ENCODE assay signal across 1 cellular context in genomic region chr11:45896392-45897068, GRCh38.
TF ChIP-seq lines count a peak whose summit lies in the region.

No MANE protein-coding gene starts in this region.

TF ChIP-seq in HepG2, 621 proteins besides CTCF, POLR2A, EP300 and RAD21 (continued from another document and continues in another):
- TF ChIP-seq ZFP91 (CRISPR knock-in tag; IDR thresholded peaks at IDR 0.05; ENCODE audit: borderline replicate concordance) = peak; percentile 41; the same call in 1 of the 2 replicates
- TF ChIP-seq SIN3B (IDR thresholded peaks at IDR 0.05; ENCODE audit: low read length) = no peak
- no peak for TF ChIP-seq AHR (CRISPR knock-in tag; IDR thresholded peaks at IDR 0.05)
- TF ChIP-seq MXD4 (CRISPR knock-in tag; IDR thresholded peaks at IDR 0.05) = no peak
- no peak for TF ChIP-seq PRPF4 (IDR thresholded peaks at IDR 0.05; ENCODE audit: low read depth, low read length, poor library complexity, severe bottlenecking)
- no peak for TF ChIP-seq ZNF318 (CRISPR knock-in tag; IDR thresholded peaks at IDR 0.05)
- no peak for TF ChIP-seq TBX2 (CRISPR knock-in tag; IDR thresholded peaks at IDR 0.05; ENCODE audit: borderline replicate concordance)
- TF ChIP-seq ZNF558 (CRISPR knock-in tag; IDR thresholded peaks at IDR 0.05; ENCODE audit: borderline replicate concordance) = no peak
- no peak for TF ChIP-seq HNF4A (CRISPR knock-in tag; IDR thresholded peaks at IDR 0.05)
- TF ChIP-seq ETV5 (CRISPR knock-in tag; IDR thresholded peaks at IDR 0.05; ENCODE audit: borderline replicate concordance) = no peak
- TF ChIP-seq CENPX (CRISPR knock-in tag; IDR thresholded peaks at IDR 0.05) = no peak
- TF ChIP-seq ZNF101 (CRISPR knock-in tag; IDR thresholded peaks at IDR 0.05; ENCODE audit: borderline replicate concordance, low read depth) = no peak
- TF ChIP-seq RERE (CRISPR knock-in tag; IDR thresholded peaks at IDR 0.05; ENCODE audit: low read depth) = no peak
- no peak for TF ChIP-seq ZNF382 (CRISPR knock-in tag; IDR thresholded peaks at IDR 0.05; ENCODE audit: borderline replicate concordance)
- TF ChIP-seq MLX (CRISPR knock-in tag; IDR thresholded peaks at IDR 0.05) = no peak
- no peak for TF ChIP-seq ZNF350 (CRISPR knock-in tag; IDR thresholded peaks at IDR 0.05; ENCODE audit: borderline replicate concordance, low read depth)
- TF ChIP-seq PATZ1 (CRISPR knock-in tag; IDR thresholded peaks at IDR 0.05) = peak; percentile 86
- no peak for TF ChIP-seq WIZ (CRISPR knock-in tag; IDR thresholded peaks at IDR 0.05)
- TF ChIP-seq POLR2G (IDR thresholded peaks at IDR 0.05; ENCODE audit: low read depth, low read length) = no peak
- no peak for TF ChIP-seq PAX8 (CRISPR knock-in tag; IDR thresholded peaks at IDR 0.05; ENCODE audit: borderline replicate concordance)
- TF ChIP-seq ZNF124 (CRISPR knock-in tag; IDR thresholded peaks at IDR 0.05) = no peak
- no peak for TF ChIP-seq EHMT2 (IDR thresholded peaks at IDR 0.05; ENCODE audit: borderline replicate concordance, low read depth, low read length)
- peak in 1 of 2 experiments; percentile 66 for TF ChIP-seq REST (IDR thresholded peaks at IDR 0.05; ENCODE audit: borderline replicate concordance in 1 of 2, low read depth in 1 of 2, low read length in 2 of 2)
- no peak for TF ChIP-seq HDAC6 (IDR thresholded peaks at IDR 0.05; ENCODE audit: low read depth, low read length)
- peak; percentile 86 for TF ChIP-seq SIX4 (CRISPR knock-in tag; IDR thresholded peaks at IDR 0.05)
- no peak for TF ChIP-seq HINFP (CRISPR knock-in tag; IDR thresholded peaks at IDR 0.05; ENCODE audit: low read depth)
- no peak for TF ChIP-seq LBX2 (CRISPR knock-in tag; IDR thresholded peaks at IDR 0.05; ENCODE audit: borderline replicate concordance)
- no peak for TF ChIP-seq YEATS2 (CRISPR knock-in tag; IDR thresholded peaks at IDR 0.05; ENCODE audit: borderline replicate concordance)
